8 cellular contexts compared by ENCODE assay signal in genomic region chr3:16912400-16913263, GRCh38. TPM values are rescaled to one million over a fixed set of nuclear protein-coding genes. Genes with fewer than 3 reads are reported as not detected.
A peak's percentile ranks its signal among the peaks of the same experiment; 100 is the strongest.
DNase-seq lines count a peak whose midpoint lies in the region; ATAC-seq and TF ChIP-seq lines count a peak whose summit lies in the region.
"Had no signal": no experiment of that assay in that cellular context is flagged by ENCODE, and none has a peak within 500 bp of the region (broad histone marks: within the 10 kb centered on the region; RNA-seq: fewer than 3 reads in every experiment).

No MANE protein-coding gene starts in this region.

- TF ChIP-seq EP300 in suprapubic skin (IDR thresholded peaks at IDR 0.05): no peak

- H3K27ac ChIP-seq in suprapubic skin: no peak overlapping the region

- H3K36me3 ChIP-seq in suprapubic skin: no peaks in the 10 kb centered on the region

- no peaks in the 10 kb centered on the region for H3K27me3 Mint-ChIP-seq in naive thymus-derived CD8-positive, alpha-beta T cell

- ATAC-seq in GM18868 (IDR thresholded peaks at IDR 0.05; ENCODE audit: unreplicated experiment) (peak; percentile 91), GM21786 (IDR thresholded peaks at IDR 0.05; ENCODE audit: unreplicated experiment) (peak; percentile 92), HG03575 (IDR thresholded peaks at IDR 0.05; ENCODE audit: extremely low read depth, insufficient number of reproducible peaks, low FRiP score, unreplicated experiment) (peak; percentile 90)
- no peak for ATAC-seq in naive thymus-derived CD8-positive, alpha-beta T cell
- ATAC-seq: HCT116 had no signal

- no peaks in the 10 kb centered on the region for H3K27me3 ChIP-seq in suprapubic skin

- TF ChIP-seq CTCF in suprapubic skin (IDR thresholded peaks at IDR 0.05): no peak

- peaks cover 43 to 91% (median 72%) of the 10 kb centered on the region in 4 donors for H3K4me1 Mint-ChIP-seq in naive thymus-derived CD8-positive, alpha-beta T cell

- H3K4me3 ChIP-seq in suprapubic skin: no peak overlapping the region

- no peaks in the 10 kb centered on the region for H3K9me3 Mint-ChIP-seq in naive thymus-derived CD8-positive, alpha-beta T cell

- no peak for TF ChIP-seq POLR2A in suprapubic skin (IDR thresholded peaks at IDR 0.05)

- peaks cover 0 to 2% (median 2%) of the 10 kb centered on the region in 3 donors for H3K36me3 Mint-ChIP-seq in naive thymus-derived CD8-positive, alpha-beta T cell

- POLR2A ChIA-PET in naive thymus-derived CD8-positive, alpha-beta T cell (lab: Charles Lee): interaction anchor here (0.6 kb wide), 1 partner anchor 28 kb away, joined by 3 read pairs; the partner anchor contains the start of gene PLCL2

- no peaks in the 10 kb centered on the region for H3K9me3 ChIP-seq in suprapubic skin

- peak overlapping the region in 9 of 10 donors; percentile 5 to 56 (median 30) for H3K4me3 Mint-ChIP-seq in naive thymus-derived CD8-positive, alpha-beta T cell

- 89% methylated on average over 3 of the region's 3 CpGs for WGBS in suprapubic skin

- H3K27ac Mint-ChIP-seq in naive thymus-derived CD8-positive, alpha-beta T cell: peak overlapping the region in 8 of 10 donors; percentile 3 to 83 (median 44)

- DNase-seq in naive thymus-derived CD8-positive, alpha-beta T cell: no peak
- DNase-seq in NCI-H1694 (lab: John Stamatoyannopoulos, UW) (no peak), DMS 273 (lab: John Stamatoyannopoulos, UW; ENCODE audit: unreplicated experiment) (no peak), suprapubic skin (ENCODE audit: low spot score in 2 of 2) (no peak)

- H3K4me1 ChIP-seq in suprapubic skin: peaks cover 2% of the 10 kb centered on the region

RNA-seq across cellular contexts. Expression of gene PLCL2, which starts 27.9 kb away (rescaled TPM):
- total RNA-seq in naive thymus-derived CD8-positive, alpha-beta T cell: 10 to 100 TPM; 85.0 to 86.3 TPM
- 10 to 100 TPM; 57.7 to 84.4 (median 69.1) TPM for polyA plus RNA-seq in naive thymus-derived CD8-positive, alpha-beta T cell
- total RNA-seq in suprapubic skin: 1 to 10 TPM; 1.5 to 4.2 (median 1.9) TPM

Comparison
In these comparisons a context has a peak if more than half of its experiments do, and no peak if none do; other contexts are left out.
1. ATAC-seq: peak in GM18868 (single experiment), GM21786 (single experiment) and HG03575 (single experiment); none in naive thymus-derived CD8-positive, alpha-beta T cell (0 of 2).
2. RNA of gene PLCL2, which starts 27.9 kb away (total RNA-seq): 85.0 to 86.3 TPM in naive thymus-derived CD8-positive, alpha-beta T cell; 1.5 to 4.2 TPM in suprapubic skin; every median in the first group is over 10 times any median in the second.